ENCODE assay signal across 10 cellular contexts in the genomic region with DNA sequence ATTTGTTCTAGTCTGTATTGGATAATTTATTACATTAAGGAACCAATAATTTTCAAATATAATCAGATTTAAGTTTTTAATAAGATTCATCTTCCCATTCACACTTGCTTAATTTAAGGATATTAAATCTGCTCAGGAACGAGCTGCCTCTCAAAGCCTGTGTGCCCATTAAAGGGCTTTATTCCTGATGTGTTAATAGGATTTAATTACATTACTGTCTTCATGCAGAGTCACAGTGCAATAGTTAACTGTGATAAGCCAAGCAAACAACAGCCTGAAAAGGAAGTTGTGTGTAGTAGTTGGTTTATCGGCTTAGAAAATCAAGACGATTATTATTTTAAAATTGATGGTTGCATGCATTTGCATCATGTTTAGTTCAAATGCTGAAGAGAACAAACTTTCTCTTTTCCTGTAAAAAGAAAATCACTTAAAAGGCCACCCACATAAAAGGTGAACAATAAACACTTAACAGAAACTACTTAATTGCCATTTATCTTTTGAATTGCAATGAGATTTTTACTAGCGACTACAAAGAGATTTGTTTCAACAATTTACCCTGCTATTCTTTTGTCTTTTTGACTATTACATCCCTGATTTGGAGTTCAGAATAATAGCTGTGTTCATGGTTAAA.
"Had no signal": no experiment of that assay in that cellular context is flagged by ENCODE, and none has a peak within 500 bp of the region (broad histone marks: within the 10 kb centered on the region; RNA-seq: fewer than 3 reads in every experiment).

No MANE protein-coding gene starts in this region.

- H3K27ac ChIP-seq: tibial nerve, vagina had no signal

- H3K4me1 ChIP-seq: vagina had no signal

- H3K36me3 ChIP-seq: tibial nerve, vagina had no signal

- H3K4me3 Mint-ChIP-seq: activated naive CD8-positive, alpha-beta T cell treated with anti-CD3 and anti-CD28 coated beads for 36 hours; naive thymus-derived CD8-positive, alpha-beta T cell; stimulated activated effector memory CD8-positive, alpha-beta T cell treated with anti-CD3 and anti-CD28 coated beads, Interleukin-12 subunit alpha, Interleukin-12 subunit beta, amount 100 ng/mL, for 72 hours had no signal

- H3K27me3 ChIP-seq: tibial nerve, vagina had no signal

- H3K4me1 Mint-ChIP-seq: activated naive CD8-positive, alpha-beta T cell treated with anti-CD3 and anti-CD28 coated beads for 36 hours; stimulated activated effector memory CD8-positive, alpha-beta T cell treated with anti-CD3 and anti-CD28 coated beads, Interleukin-12 subunit alpha, Interleukin-12 subunit beta, amount 100 ng/mL, for 72 hours had no signal

- H3K4me3 ChIP-seq: mucosa of descending colon, tibial nerve, vagina had no signal

- H3K36me3 Mint-ChIP-seq: activated naive CD8-positive, alpha-beta T cell treated with anti-CD3 and anti-CD28 coated beads for 36 hours; stimulated activated effector memory CD8-positive, alpha-beta T cell treated with anti-CD3 and anti-CD28 coated beads, Interleukin-12 subunit alpha, Interleukin-12 subunit beta, amount 100 ng/mL, for 72 hours had no signal

- DNase-seq: activated gamma-delta T cell treated with Interleukin-2 at 50 U/mL for 16 hours; activated naive CD8-positive, alpha-beta T cell treated with anti-CD3 and anti-CD28 coated beads for 36 hours; activated T-cell treated with anti-CD3 and anti-CD28 coated beads, Interleukin-2, amount 50 U/mL, for 48 hours; mucosa of descending colon; naive thymus-derived CD8-positive, alpha-beta T cell; right cardiac atrium; small intestine had no signal

- H3K27ac Mint-ChIP-seq: activated naive CD8-positive, alpha-beta T cell treated with anti-CD3 and anti-CD28 coated beads for 36 hours; naive thymus-derived CD8-positive, alpha-beta T cell; stimulated activated effector memory CD8-positive, alpha-beta T cell treated with anti-CD3 and anti-CD28 coated beads, Interleukin-12 subunit alpha, Interleukin-12 subunit beta, amount 100 ng/mL, for 72 hours had no signal

- H3K9me3 ChIP-seq: mucosa of descending colon, vagina had no signal
